8 cellular contexts compared by ENCODE assay signal in genomic region chr9:94029932-94030317, GRCh38. TPM values are rescaled to one million over a fixed set of nuclear protein-coding genes. Genes with fewer than 3 reads are reported as not detected.
DNase-seq lines count a peak whose midpoint lies in the region; ATAC-seq, FAIRE-seq and TF ChIP-seq lines count a peak whose summit lies in the region.

No MANE protein-coding gene starts in this region.

- ATAC-seq in gastrocnemius medialis (no peak), GM21723 (IDR thresholded peaks at IDR 0.05; ENCODE audit: unreplicated experiment) (no peak), HG03571 (IDR thresholded peaks at IDR 0.05; ENCODE audit: unreplicated experiment) (no peak)

- no peak for TF ChIP-seq POLR2A in gastrocnemius medialis (IDR thresholded peaks at IDR 0.05)

- FAIRE-seq in GM19239 (lab: Jason Lieb, UNC): peak; percentile 14

- H3K36me3 ChIP-seq in SJSA1 (peaks cover 9% of the 10 kb centered on the region; the same call in 1 of the 2 replicates), gastrocnemius medialis (no peaks in the 10 kb centered on the region)

- TF ChIP-seq CTCF in fibroblast of the aortic adventitia (IDR thresholded peaks at IDR 0.05; ENCODE audit: insufficient read depth, low read length): no peak
- TF ChIP-seq CTCF in gastrocnemius medialis (IDR thresholded peaks at IDR 0.05 in 4 of 5, conservative IDR thresholded peaks at IDR 0.05 in 1 of 5): no peak

- DNase-seq in GM19239 (ENCODE audit: insufficient read length, low spot score) (no peak), SJSA1 (ENCODE audit: low read depth in 1 of 2, low spot score in 2 of 2) (no peak), fibroblast of the aortic adventitia (ENCODE audit: low read depth) (no peak), gastrocnemius medialis (no peak), 8988T (no peak)
- DNase-seq in effector CD4-positive, alpha-beta T cell: no peak

- H3K27ac ChIP-seq in SJSA1 (peak overlapping the region; percentile 71), gastrocnemius medialis (peak overlapping the region; percentile 59 to 87 (median 82))

- intact Hi-C loops in gastrocnemius medialis (cut with DNase I; ENCODE audit: low total_unique reads): no loop called here

- H3K27me3 ChIP-seq in SJSA1 (replicated peaks): no peaks in the 10 kb centered on the region
- no peaks in the 10 kb centered on the region for H3K27me3 ChIP-seq in gastrocnemius medialis

- in situ Hi-C loops in gastrocnemius medialis (cut with MboI; ENCODE audit: low sequenced_read_pairs in 4 of 4): no loop called here

- H3K9me3 ChIP-seq in SJSA1 (replicated peaks) (no peaks in the 10 kb centered on the region), gastrocnemius medialis (no peaks in the 10 kb centered on the region)

- H3K4me3 ChIP-seq in SJSA1 (peak overlapping the region; percentile 84), fibroblast of the aortic adventitia (ENCODE audit: low read depth, low read length) (peak overlapping the region; percentile 91), gastrocnemius medialis (peak overlapping the region; percentile 62 to 90 (median 75))

- H3K4me1 ChIP-seq in SJSA1 (replicated peaks) (peaks cover 13% of the 10 kb centered on the region), gastrocnemius medialis (peaks cover 8 to 18% of the 10 kb centered on the region in 2 donors)

RNA-seq across cellular contexts. Expression of gene PTPDC1, which starts 54.3 kb away (rescaled TPM):
- total RNA-seq in SJSA1 (2014; rRNA removed; shearing (Covaris generic)): 7.7 and 12.0 TPM in 2 replicates
- total RNA-seq in fibroblast of the aortic adventitia (ENCODE audit: low replicate concordance) (6.6 and 10.8 TPM in 2 replicates), gastrocnemius medialis (10 to 100 TPM in 2 of 4 donors, 1 to 10 TPM in 2; 4.3 to 11.4 (median 10.2) TPM)
